ENCODE assay signal across 9 cellular contexts in genomic region chr7:42914009-42914725, GRCh38. TPM values are rescaled to one million over a fixed set of nuclear protein-coding genes. Genes with fewer than 3 reads are reported as not detected.
DNase-seq lines count a peak whose midpoint lies in the region; ATAC-seq and TF ChIP-seq lines count a peak whose summit lies in the region.
"Had no signal": no experiment of that assay in that cellular context is flagged by ENCODE, and none has a peak within 500 bp of the region (broad histone marks: within the 10 kb centered on the region; RNA-seq: fewer than 3 reads in every experiment).

No MANE protein-coding gene starts in this region.

- H3K36me3 Mint-ChIP-seq in activated T-cell treated with anti-CD3 and anti-CD28 coated beads, Interleukin-2, amount 50 U/mL, for 24 hours (ENCODE audit: low read depth) = peaks cover 81% of the 10 kb centered on the region
- H3K36me3 Mint-ChIP-seq in activated CD4-positive, alpha-beta memory T cell treated with anti-CD3 and anti-CD28 coated beads, Interleukin-2, amount 10 ng/mL, durations not matched to agents 7 days and 5 days (ENCODE audit: low read depth) = peaks cover 55% of the 10 kb centered on the region
- peaks cover 14% of the 10 kb centered on the region for H3K36me3 Mint-ChIP-seq in type B pancreatic cell

- TF ChIP-seq CTCF in fibroblast of the aortic adventitia (IDR thresholded peaks at IDR 0.05; ENCODE audit: insufficient read depth, low read length) = no peak
- no peak for TF ChIP-seq CTCF in testis (IDR thresholded peaks at IDR 0.05)
- TF ChIP-seq CTCF in type B pancreatic cell (conservative IDR thresholded peaks at IDR 0.05) = no peak
- no peak for TF ChIP-seq CTCF in BE2C (IDR thresholded peaks at IDR 0.05; ENCODE audit: low read depth, low read length)

- peak overlapping the region; percentile 1 to 87 for H3K27ac ChIP-seq in testis

- H3K4me3 ChIP-seq in fibroblast of the aortic adventitia (ENCODE audit: low read depth, low read length) (no peak overlapping the region), testis (no peak overlapping the region), BE2C (ENCODE audit: low read depth, low read length) (no peak overlapping the region)

- no peak for TF ChIP-seq POLR2A in testis (IDR thresholded peaks at IDR 0.05)

- H3K9me3 ChIP-seq in testis (no peaks in the 10 kb centered on the region), BE2C (no peaks in the 10 kb centered on the region)

- H3K4me1 ChIP-seq in testis (peaks cover 27% of the 10 kb centered on the region), BE2C (no peaks in the 10 kb centered on the region)

- intact Hi-C loops in testis (cut with DNase I; ENCODE audit: low total_unique reads) = no loop called here

- POLR2A ChIA-PET in activated CD4-positive, alpha-beta memory T cell treated with anti-CD3 and anti-CD28 coated beads, Interleukin-2, amount 10 ng/mL, durations not matched to agents 7 days and 5 days (lab: Charles Lee) = interaction anchor here (1.5 to 7.1 kb wide), 2 partner anchors 13 to 17 kb away, joined by 3 to 96 read pairs; partner anchors contain the start of genes MRPL32 and PSMA2

- no peaks in the 10 kb centered on the region for H3K27me3 Mint-ChIP-seq in activated T-cell treated with anti-CD3 and anti-CD28 coated beads, Interleukin-2, amount 50 U/mL, for 24 hours
- no peaks in the 10 kb centered on the region for H3K27me3 Mint-ChIP-seq in activated CD4-positive, alpha-beta memory T cell treated with anti-CD3 and anti-CD28 coated beads, Interleukin-2, amount 10 ng/mL, durations not matched to agents 7 days and 5 days
- H3K27me3 Mint-ChIP-seq in type B pancreatic cell = no peaks in the 10 kb centered on the region

- H3K27me3 ChIP-seq in testis = no peaks in the 10 kb centered on the region
- no peaks in the 10 kb centered on the region for H3K27me3 ChIP-seq in BE2C

- H3K4me3 Mint-ChIP-seq in activated T-cell treated with anti-CD3 and anti-CD28 coated beads, Interleukin-2, amount 50 U/mL, for 24 hours = peak overlapping the region; percentile 44
- H3K4me3 Mint-ChIP-seq in activated CD4-positive, alpha-beta memory T cell treated with anti-CD3 and anti-CD28 coated beads, Interleukin-2, amount 10 ng/mL, durations not matched to agents 7 days and 5 days = no peak overlapping the region
- no peak overlapping the region for H3K4me3 Mint-ChIP-seq in type B pancreatic cell

- CTCF ChIA-PET in activated CD4-positive, alpha-beta memory T cell treated with anti-CD3 and anti-CD28 coated beads, Interleukin-2, amount 10 ng/mL, durations not matched to agents 7 days and 5 days (lab: Charles Lee) = interaction anchor here (1.0 kb wide), 1 partner anchor 18 kb away, joined by 3 read pairs; the partner anchor contains the start of genes MRPL32 and PSMA2

- no peaks in the 10 kb centered on the region for H3K36me3 ChIP-seq in testis (ENCODE audit: low read depth, missing control alignments)
- H3K36me3 ChIP-seq in BE2C = peaks cover 17% of the 10 kb centered on the region

- peaks cover 56% of the 10 kb centered on the region for H3K4me1 Mint-ChIP-seq in activated T-cell treated with anti-CD3 and anti-CD28 coated beads, Interleukin-2, amount 50 U/mL, for 24 hours (ENCODE audit: low read depth)
- H3K4me1 Mint-ChIP-seq in activated CD4-positive, alpha-beta memory T cell treated with anti-CD3 and anti-CD28 coated beads, Interleukin-2, amount 10 ng/mL, durations not matched to agents 7 days and 5 days = peaks cover 62% of the 10 kb centered on the region
- H3K4me1 Mint-ChIP-seq in type B pancreatic cell (ENCODE audit: unreplicated experiment) = peaks cover 5% of the 10 kb centered on the region

- WGBS in testis, 2 donors = 40 to 52% methylated on average over 10 of the region's 10 CpGs

- no peaks in the 10 kb centered on the region for H3K9me3 Mint-ChIP-seq in activated T-cell treated with anti-CD3 and anti-CD28 coated beads, Interleukin-2, amount 50 U/mL, for 24 hours
- H3K9me3 Mint-ChIP-seq in activated CD4-positive, alpha-beta memory T cell treated with anti-CD3 and anti-CD28 coated beads, Interleukin-2, amount 10 ng/mL, durations not matched to agents 7 days and 5 days = no peaks in the 10 kb centered on the region
- H3K9me3 Mint-ChIP-seq in type B pancreatic cell = no peaks in the 10 kb centered on the region

- H3K27ac Mint-ChIP-seq in activated T-cell treated with anti-CD3 and anti-CD28 coated beads, Interleukin-2, amount 50 U/mL, for 24 hours = peak overlapping the region; percentile 93
- H3K27ac Mint-ChIP-seq in activated CD4-positive, alpha-beta memory T cell treated with anti-CD3 and anti-CD28 coated beads, Interleukin-2, amount 10 ng/mL, durations not matched to agents 7 days and 5 days = peak overlapping the region; percentile 81
- H3K27ac Mint-ChIP-seq in type B pancreatic cell = no peak overlapping the region

- no peak for DNase-seq in activated T-cell treated with anti-CD3 and anti-CD28 coated beads, Interleukin-2, amount 50 U/mL, for 24 hours
- no peak for DNase-seq in activated T-cell treated with anti-CD3 and anti-CD28 coated beads, Interleukin-2, amount 50 U/mL, for 48 hours
- no peak for DNase-seq in activated CD4-positive, alpha-beta memory T cell treated with anti-CD3 and anti-CD28 coated beads, Interleukin-2, amount 10 ng/mL, durations not matched to agents 7 days and 5 days
- DNase-seq in fibroblast of the aortic adventitia (ENCODE audit: low read depth) (peak; percentile 87), testis (no peak), type B pancreatic cell (ENCODE audit: extremely low spot score, unreplicated experiment) (no peak), BE2C (no peak)
- DNase-seq: NCI-H2029 treated with DMSO at 0.1 percent for 48 hours had no signal

- no peak for ATAC-seq in HG02623 (IDR thresholded peaks at IDR 0.05; ENCODE audit: unreplicated experiment)

RNA-seq across cellular contexts. Expression of gene C7orf25, which starts 2.3 kb away (rescaled TPM):
- 1 to 10 TPM; 2.4 to 5.3 TPM for total RNA-seq in activated CD4-positive, alpha-beta memory T cell treated with anti-CD3 and anti-CD28 coated beads, Interleukin-2, amount 10 ng/mL, durations not matched to agents 7 days and 5 days
- total RNA-seq in fibroblast of the aortic adventitia (ENCODE audit: low replicate concordance) (10.8 and 11.3 TPM in 2 replicates), testis (10 to 100 TPM; 21.2 to 23.5 TPM), type B pancreatic cell (ENCODE audit: low replicate concordance) (4.5 and 8.1 TPM in 2 replicates)
- polyA plus RNA-seq in testis (ENCODE audit: insufficient read depth, low read depth, low replicate concordance) = 4.7 TPM
- polyA plus RNA-seq in BE2C (2012; ENCODE audit: insufficient read depth, insufficient read length, low read depth) = 2.0 TPM

RNA-seq across cellular contexts. Expression of gene PSMA2, which starts 17.8 kb away (rescaled TPM):
- total RNA-seq in activated CD4-positive, alpha-beta memory T cell treated with anti-CD3 and anti-CD28 coated beads, Interleukin-2, amount 10 ng/mL, durations not matched to agents 7 days and 5 days = 100 to 1,000 TPM; 132 to 133 TPM
- total RNA-seq in fibroblast of the aortic adventitia (ENCODE audit: low replicate concordance) = 121 and 133 TPM in 2 replicates
- 10 to 100 TPM; 50.1 to 50.9 TPM for total RNA-seq in testis
- polyA plus RNA-seq in testis (ENCODE audit: insufficient read depth, low read depth, low replicate concordance) = 114 TPM
- total RNA-seq in type B pancreatic cell (ENCODE audit: low replicate concordance) = 83.6 and 99.3 TPM in 2 replicates
- polyA plus RNA-seq in BE2C (2012; ENCODE audit: insufficient read depth, insufficient read length, low read depth) = 123 TPM

RNA-seq across cellular contexts. Expression of gene MRPL32, which starts 18.0 kb away (rescaled TPM):
- total RNA-seq in activated CD4-positive, alpha-beta memory T cell treated with anti-CD3 and anti-CD28 coated beads, Interleukin-2, amount 10 ng/mL, durations not matched to agents 7 days and 5 days = 10 to 100 TPM; 47.2 to 47.4 TPM
- 28.4 and 53.1 TPM in 2 replicates for total RNA-seq in fibroblast of the aortic adventitia (ENCODE audit: low replicate concordance)
- total RNA-seq in testis = 10 to 100 TPM; 50.1 to 56.8 TPM
- polyA plus RNA-seq in testis (ENCODE audit: insufficient read depth, low read depth, low replicate concordance) = 46.9 TPM
- 57.6 and 62.8 TPM in 2 replicates for total RNA-seq in type B pancreatic cell (ENCODE audit: low replicate concordance)
- 62.9 TPM for polyA plus RNA-seq in BE2C (2012; ENCODE audit: insufficient read depth, insufficient read length, low read depth)
